41 cellular contexts compared by ENCODE assay signal in the genomic region with DNA sequence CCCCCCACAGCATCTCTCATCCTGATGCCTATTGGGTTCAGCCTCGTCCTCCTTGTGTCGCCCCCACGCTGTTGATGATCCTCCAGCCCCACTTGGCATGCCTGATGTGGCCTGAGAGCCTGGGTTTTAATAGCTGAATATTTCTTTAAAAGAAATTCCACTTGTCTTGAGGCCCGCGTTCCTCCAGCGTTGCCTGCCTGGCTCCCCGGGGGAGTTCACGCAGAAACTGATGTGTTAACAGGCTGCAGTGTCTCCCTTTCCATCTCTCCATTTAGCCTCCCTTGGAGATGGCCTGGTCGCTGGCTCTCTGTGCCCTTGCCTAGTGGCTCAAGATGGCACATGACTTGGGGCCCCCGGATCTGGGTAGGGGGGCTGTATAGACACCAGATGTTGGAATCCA. TPM values are rescaled to one million over a fixed set of nuclear protein-coding genes. Genes with fewer than 3 reads are reported as not detected.
"Had no signal": no experiment of that assay in that cellular context is flagged by ENCODE, and none has a peak within 500 bp of the region (broad histone marks: within the 10 kb centered on the region; RNA-seq: fewer than 3 reads in every experiment).

No MANE protein-coding gene starts in this region.

- H3K9me3 ChIP-seq: body of pancreas, SJCRH30 had no signal

- H3K4me3 Mint-ChIP-seq: activated CD4-positive, alpha-beta memory T cell treated with anti-CD3 and anti-CD28 coated beads, Interleukin-2, amount 10 ng/mL, durations not matched to agents 7 days and 5 days; activated naive CD8-positive, alpha-beta T cell treated with anti-CD3 and anti-CD28 coated beads for 36 hours; activated T-cell treated with anti-CD3 and anti-CD28 coated beads, Interleukin-2, amount 50 U/mL, for 72 hours; activated T-helper 17 cell treated with anti-CD3 and anti-CD28 coated beads, Interleukin-2, amount 50 U/mL, for 72 hours had no signal

- H3K27ac ChIP-seq: ascending aorta, body of pancreas, breast epithelium, KMS-11, PC-9, RWPE1, SJCRH30, SK-N-MC, WERI-Rb-1 had no signal

- H3K4me2 ChIP-seq: KMS-11, PC-9 had no signal

- H3K27me3 Mint-ChIP-seq: activated CD4-positive, alpha-beta memory T cell treated with anti-CD3 and anti-CD28 coated beads, Interleukin-2, amount 10 ng/mL, durations not matched to agents 7 days and 5 days had no signal

- H3K36me3 ChIP-seq: ascending aorta, breast epithelium, SJCRH30, WERI-Rb-1 had no signal

- H3K4me1 Mint-ChIP-seq: activated CD4-positive, alpha-beta memory T cell treated with anti-CD3 and anti-CD28 coated beads, Interleukin-2, amount 10 ng/mL, durations not matched to agents 7 days and 5 days; activated naive CD8-positive, alpha-beta T cell treated with anti-CD3 and anti-CD28 coated beads for 36 hours; activated T-helper 17 cell treated with anti-CD3 and anti-CD28 coated beads, Interleukin-2, amount 50 U/mL, for 72 hours had no signal

- H3K4me1 ChIP-seq: ascending aorta, body of pancreas, breast epithelium, SJCRH30 had no signal

- ATAC-seq: activated T-cell treated with anti-CD3 and anti-CD28 coated beads, Interleukin-2, amount 50 U/mL, for 72 hours; activated T-helper 17 cell treated with anti-CD3 and anti-CD28 coated beads, Interleukin-2, amount 50 U/mL, for 72 hours; body of pancreas; Right ventricle myocardium inferior had no signal

- H3K36me3 Mint-ChIP-seq: activated naive CD8-positive, alpha-beta T cell treated with anti-CD3 and anti-CD28 coated beads for 36 hours had no signal

- H3K4me3 ChIP-seq: ascending aorta, body of pancreas, breast epithelium, PC-9, SJCRH30, SK-N-MC had no signal

- H3K27me3 ChIP-seq: ascending aorta, body of pancreas had no signal

- FAIRE-seq: RCC 7860 had no signal

- DNase-seq: activated CD4-positive, alpha-beta memory T cell treated with anti-CD3 and anti-CD28 coated beads, Interleukin-2, amount 10 ng/mL, durations not matched to agents 7 days and 5 days; activated CD4-positive, alpha-beta T cell treated with anti-CD3 and anti-CD28 coated beads for 1 hour; activated CD4-positive, alpha-beta T cell treated with anti-CD3 and anti-CD28 coated beads for 48 hours; activated CD4-positive, CD25-positive, alpha-beta regulatory T cell; activated effector memory CD4-positive, alpha-beta T cell treated with anti-CD3 and anti-CD28 coated beads, Interleukin-2, amount 50 U/mL, for 16 hours; activated naive CD4-positive, alpha-beta T cell; activated naive CD4-positive, alpha-beta T cell treated with anti-CD3 and anti-CD28 coated beads, Interleukin-2, amount 50 U/mL, for 16 hours; activated naive CD8-positive, alpha-beta T cell treated with anti-CD3 and anti-CD28 coated beads for 36 hours; activated T-cell treated with anti-CD3 and anti-CD28 coated beads, Interleukin-2, amount 50 U/mL, for 1 hour; activated T-cell treated with anti-CD3 and anti-CD28 coated beads, Interleukin-2, amount 50 U/mL, for 72 hours; amniotic stem cell; body of pancreas; MM.1S; MV-4-11; NCI-H1092; NCI-H1436 treated with DMSO at 0.1 percent for 48 hours; NCI-H1694 treated with DMSO at 0.1 percent for 48 hours; NCI-H2029; NCI-H345; NCI-H510A; NCI-H526; NCI-H748 treated with DMSO at 0.1 percent for 48 hours; NK-92 treated with Interleukin-12 subunit alpha and Interleukin-12 subunit beta, amount 100 ng/mL, for 24 hours; PC-9; SJCRH30; T1000; WERI-Rb-1 had no signal

- H3K27ac Mint-ChIP-seq: activated CD4-positive, alpha-beta memory T cell treated with anti-CD3 and anti-CD28 coated beads, Interleukin-2, amount 10 ng/mL, durations not matched to agents 7 days and 5 days; activated naive CD8-positive, alpha-beta T cell treated with anti-CD3 and anti-CD28 coated beads for 36 hours; activated T-cell treated with anti-CD3 and anti-CD28 coated beads, Interleukin-2, amount 50 U/mL, for 72 hours; activated T-helper 17 cell treated with anti-CD3 and anti-CD28 coated beads, Interleukin-2, amount 50 U/mL, for 72 hours had no signal

- H2AFZ ChIP-seq: PC-9 had no signal

- H3K9ac ChIP-seq: KMS-11 had no signal

RNA-seq across cellular contexts. Expression of a gene that starts 9.4 kb away (rescaled TPM):
- total RNA-seq: activated CD4-positive, alpha-beta memory T cell treated with anti-CD3 and anti-CD28 coated beads, Interleukin-2, amount 10 ng/mL, durations not matched to agents 7 days and 5 days; activated CD8-positive, alpha-beta memory T cell treated with anti-CD3 and anti-CD28 coated beads for 36 hours; activated naive CD8-positive, alpha-beta T cell treated with anti-CD3 and anti-CD28 coated beads for 36 hours; activated T-cell treated with anti-CD3 and anti-CD28 coated beads, Interleukin-2, amount 50 U/mL, for 72 hours; ascending aorta; body of pancreas; breast epithelium; cardiac septum; LHCN-M2; OCI-LY7; Right ventricle myocardium inferior; T-helper 1 cell treated with Interleukin-12 subunit alpha and Interleukin-12 subunit beta and Interleukin-4 antibody, amounts not matched to agents 30 ng/mL and 1 ng/mL, for 36 hours; T-helper 2 cell treated with Interferon-gamma antibody and Interleukin-4, amounts not matched to agents 100 ng/mL and 5 ng/mL, for 36 hours had no signal
